In genomic region chr19:7442423-7442822, GRCh38 we compare ENCODE assay signal across 16 cellular contexts. TPM values are rescaled to one million over a fixed set of nuclear protein-coding genes. Genes with fewer than 3 reads are reported as not detected.
DNase-seq lines count a peak whose midpoint lies in the region; ATAC-seq and TF ChIP-seq lines count a peak whose summit lies in the region.
"Had no signal": no experiment of that assay in that cellular context is flagged by ENCODE, and none has a peak within 500 bp of the region (broad histone marks: within the 10 kb centered on the region; RNA-seq: fewer than 3 reads in every experiment).

No MANE protein-coding gene starts in this region.

- BruUV-seq in IMR-90 (replicated peaks; lab: Mats Ljungman, UMichigan): no TSS peak

- no peak overlapping the region for H3K23ac ChIP-seq in IMR-90 (ENCODE audit: low read depth, low read length)

- no peak overlapping the region for H3K4ac ChIP-seq in IMR-90 (ENCODE audit: low read depth, low read length)

- no peaks in the 10 kb centered on the region for H3K9me3 Mint-ChIP-seq in GM23338
- H3K9me3 Mint-ChIP-seq: immature natural killer cell had no signal

- H2AK9ac ChIP-seq in IMR-90 (replicated peaks; ENCODE audit: low read depth, low read length, poor library complexity): peak overlapping the region; percentile 28

- CTCF ChIA-PET in IMR-90 (lab: Yijun Ruan, JAX): interaction anchor here (0.7 kb wide), 1 partner anchor 1140 kb away, joined by 4 read pairs; no protein-coding TSS in a partner anchor

- H3K27ac ChIP-seq in BLaER1: peak overlapping the region; percentile 45
- no peak overlapping the region for H3K27ac ChIP-seq in IMR-90 (ENCODE audit: insufficient read depth, low read length)
- H3K27ac ChIP-seq in GM23338 (ENCODE audit: low read depth): no peak overlapping the region
- H3K27ac ChIP-seq: tibial nerve had no signal

- peaks cover 0 to 3% of the 10 kb centered on the region in 2 experiments; a peak in 2 of 4 replicates for H3K79me1 ChIP-seq in IMR-90 (ENCODE audit: low read depth in 1 of 2, low read length in 2 of 2)

- H3K9ac ChIP-seq in BLaER1: peak overlapping the region; percentile 5; the same call in 1 of the 2 replicates
- H3K9ac ChIP-seq in IMR-90 (ENCODE audit: low read depth, low read length): no peak overlapping the region

- H3K4me3 Mint-ChIP-seq in GM23338: no peak overlapping the region
- H3K4me3 Mint-ChIP-seq: immature natural killer cell had no signal

- no peaks in the 10 kb centered on the region for H3F3A ChIP-seq in GM23338 (replicated peaks; ENCODE audit: low read depth)

- dilution Hi-C loops in IMR-90 (cut with HindIII; ENCODE audit: low sequenced_read_pairs, unreplicated experiment): no loop called here

- no peak overlapping the region for H4K5ac ChIP-seq in IMR-90 (ENCODE audit: low read depth, low read length)

- H3K4me3 ChIP-seq in BLaER1 (no peak overlapping the region), IMR-90 (ENCODE audit: insufficient read depth, low read depth, low read length) (no peak overlapping the region), choroid plexus epithelial cell (ENCODE audit: low read depth, low read length) (no peak overlapping the region), GM23338 (no peak overlapping the region)
- H3K4me3 ChIP-seq: tibial nerve had no signal

- TF ChIP-seq POLR2A in IMR-90 (IDR thresholded peaks at IDR 0.05; ENCODE audit: low read depth, low read length): no peak

- no peak overlapping the region for H2BK20ac ChIP-seq in IMR-90 (ENCODE audit: low read depth, low read length)

- no peak overlapping the region for H2BK5ac ChIP-seq in IMR-90 (ENCODE audit: low read depth, low read length, poor library complexity, severe bottlenecking)

- H2BK120ac ChIP-seq in IMR-90 (ENCODE audit: low read depth, low read length): no peak overlapping the region

- TF ChIP-seq CTCF in IMR-90 (conservative IDR thresholded peaks at IDR 0.05; ENCODE audit: low read depth, low read length): no peak
- TF ChIP-seq CTCF in choroid plexus epithelial cell (conservative IDR thresholded peaks at IDR 0.05; ENCODE audit: low read depth, low read length): no peak
- TF ChIP-seq CTCF in omental fat pad (IDR thresholded peaks at IDR 0.05): no peak
- TF ChIP-seq CTCF in GM23338 (conservative IDR thresholded peaks at IDR 0.05; ENCODE audit: low read depth in 2 of 2): no peak

- WGBS in IMR-90 (ENCODE audit: extremely low coverage in 2 of 2, insufficient read length in 1 of 2), 2 experiments: 94% methylated on average over 3 of the region's 9 CpGs; no CpG with 5 or more reads in 1 of the 2 experiments

- no peak overlapping the region for H3K56ac ChIP-seq in IMR-90 (ENCODE audit: extremely low read depth, insufficient read depth, low read length)

- H3K4me2 ChIP-seq in BLaER1: peak overlapping the region; percentile 52
- H3K4me2 ChIP-seq in IMR-90 (ENCODE audit: low read depth, low read length): no peak overlapping the region
- H3K4me2 ChIP-seq in GM23338: no peak overlapping the region

- no peak for DNase-seq in IMR-90
- peak; percentile 14 for DNase-seq in choroid plexus epithelial cell (ENCODE audit: low read depth)
- DNase-seq in midbrain (lab: John Stamatoyannopoulos, UW): peak; percentile 2
- DNase-seq in omental fat pad (ENCODE audit: low spot score): no peak
- DNase-seq in GM23338 (ENCODE audit: low spot score): no peak
- DNase-seq: activated CD4-positive, alpha-beta T cell treated with anti-CD3 and anti-CD28 coated beads for 48 hours; DMS79 treated with DMSO at 0.1 percent for 48 hours; immature natural killer cell; mesendoderm; NCI-H1694; NCI-H510A treated with DMSO at 0.1 percent for 48 hours; stimulated activated CD4-positive, alpha-beta T cell treated with anti-CD3 and anti-CD28 coated beads, Interleukin-2, amount 100 ng/mL, for 48 hours had no signal

- H4K8ac ChIP-seq in IMR-90 (ENCODE audit: low read depth in 2 of 2, low read length in 2 of 2): no peak overlapping the region

- peaks cover 50% of the 10 kb centered on the region for H3K36me3 Mint-ChIP-seq in GM23338 (ENCODE audit: low read depth)

- H4K91ac ChIP-seq in IMR-90 (ENCODE audit: insufficient read depth, low read depth, low read length): no peak overlapping the region

- H3K4me1 ChIP-seq in BLaER1 (peaks cover 32% of the 10 kb centered on the region), IMR-90 (ENCODE audit: control insufficient read depth, insufficient read depth, low read length) (no peaks in the 10 kb centered on the region), GM23338 (ENCODE audit: insufficient read depth) (no peaks in the 10 kb centered on the region)
- H3K4me1 ChIP-seq: tibial nerve had no signal

- peaks cover 90% of the 10 kb centered on the region for H4K20me1 ChIP-seq in BLaER1
- no peaks in the 10 kb centered on the region; the same call in 1 of the 2 replicates for H4K20me1 ChIP-seq in IMR-90 (ENCODE audit: insufficient read depth, low read length)
- H4K20me1 ChIP-seq in GM23338 (replicated peaks; ENCODE audit: insufficient read depth): peaks cover 6% of the 10 kb centered on the region; the same call in 1 of the 2 replicates

- no peaks in the 10 kb centered on the region for H3K9me2 ChIP-seq in GM23338 (ENCODE audit: insufficient read depth)

- no peak for ATAC-seq in IMR-90 (ENCODE audit: low read depth)
- ATAC-seq in omental fat pad (ENCODE audit: low FRiP score): no peak
- ATAC-seq in GM18868 (IDR thresholded peaks at IDR 0.05; ENCODE audit: unreplicated experiment): no peak
- ATAC-seq in GM23338: no peak
- ATAC-seq: SK-N-SH treated with all-trans-retinoic acid at 6 μM for 48 hours had no signal

- no peaks in the 10 kb centered on the region for H3K9me1 ChIP-seq in IMR-90 (ENCODE audit: insufficient read depth, low read length)

- H3K27me3 Mint-ChIP-seq in GM23338 (ENCODE audit: insufficient read depth, low read depth, poor library complexity): peaks cover 6% of the 10 kb centered on the region

- H3K79me2 ChIP-seq in GM23338 (replicated peaks; ENCODE audit: insufficient read depth): no peaks in the 10 kb centered on the region

- no peak overlapping the region for H2AK5ac ChIP-seq in IMR-90 (ENCODE audit: low read depth, low read length)

- no peak overlapping the region for H3K14ac ChIP-seq in IMR-90 (replicated peaks; ENCODE audit: low read depth, low read length)

- no peak for TF ChIP-seq RAD21 in IMR-90 (IDR thresholded peaks at IDR 0.05; ENCODE audit: low read length)

- H3K18ac ChIP-seq in IMR-90 (ENCODE audit: low read depth, low read length): no peak overlapping the region

- in situ Hi-C loops in IMR-90 (cut with MboI; ENCODE audit: low sequenced_read_pairs): no loop called here

- H2BK15ac ChIP-seq in IMR-90 (ENCODE audit: low read depth, low read length): no peak overlapping the region

- H3K4me1 Mint-ChIP-seq in GM23338: no peaks in the 10 kb centered on the region
- H3K4me1 Mint-ChIP-seq: immature natural killer cell had no signal

- intact Hi-C loops in IMR-90 (cut with micrococcal nuclease): no loop called here

- H3K36me3 ChIP-seq in BLaER1: peaks cover 94% of the 10 kb centered on the region
- H3K36me3 ChIP-seq in IMR-90 (ENCODE audit: control insufficient read depth, insufficient read depth, low read length): peaks cover 40% of the 10 kb centered on the region
- H3K36me3 ChIP-seq in GM23338 (ENCODE audit: insufficient read depth): peaks cover 4% of the 10 kb centered on the region; the same call in 1 of the 2 replicates

- H2AFZ ChIP-seq in IMR-90 (replicated peaks; ENCODE audit: low read length, poor library complexity) (no peak overlapping the region), GM23338 (no peak overlapping the region)

- H3K27ac Mint-ChIP-seq in GM23338: no peak overlapping the region

- H3K27me3 ChIP-seq in BLaER1: no peaks in the 10 kb centered on the region
- no peaks in the 10 kb centered on the region for H3K27me3 ChIP-seq in IMR-90 (ENCODE audit: control insufficient read depth, insufficient read depth, low read length)
- no peaks in the 10 kb centered on the region for H3K27me3 ChIP-seq in GM23338 (ENCODE audit: insufficient read depth)
- H3K27me3 ChIP-seq: tibial nerve had no signal

- H3K9me3 ChIP-seq in BLaER1 (no peaks in the 10 kb centered on the region), IMR-90 (ENCODE audit: control insufficient read depth, insufficient read depth, low read length) (no peaks in the 10 kb centered on the region)
- H3K9me3 ChIP-seq: tibial nerve had no signal

- POLR2A ChIA-PET in IMR-90 (lab: Charles Lee; ENCODE audit: unreplicated experiment): no interaction called here

TF ChIP-seq in IMR-90, 13 proteins besides CTCF, POLR2A, EP300 and RAD21 (continues in another document):
- TF ChIP-seq, protein P1, sequence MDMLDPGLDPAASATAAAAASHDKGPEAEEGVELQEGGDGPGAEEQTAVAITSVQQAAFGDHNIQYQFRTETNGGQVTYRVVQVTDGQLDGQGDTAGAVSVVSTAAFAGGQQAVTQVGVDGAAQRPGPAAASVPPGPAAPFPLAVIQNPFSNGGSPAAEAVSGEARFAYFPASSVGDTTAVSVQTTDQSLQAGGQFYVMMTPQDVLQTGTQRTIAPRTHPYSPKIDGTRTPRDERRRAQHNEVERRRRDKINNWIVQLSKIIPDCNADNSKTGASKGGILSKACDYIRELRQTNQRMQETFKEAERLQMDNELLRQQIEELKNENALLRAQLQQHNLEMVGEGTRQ (IDR thresholded peaks at IDR 0.05; ENCODE audit: low read depth, low read length): no peak
- no peak for TF ChIP-seq CEBPB (IDR thresholded peaks at IDR 0.05; ENCODE audit: low read depth, low read length)

TF ChIP-seq in GM23338, 12 proteins besides CTCF, POLR2A, EP300 and RAD21 (continues in another document):
- no peak for TF ChIP-seq JUNB (IDR thresholded peaks at IDR 0.05; ENCODE audit: unreplicated experiment)
- TF ChIP-seq POLR2AphosphoS5 (IDR thresholded peaks at IDR 0.05; ENCODE audit: low read depth): no peak
- TF ChIP-seq STAT1 (IDR thresholded peaks at IDR 0.05; ENCODE audit: unreplicated experiment): no peak
- no peak for TF ChIP-seq EZH2phosphoT487 (IDR thresholded peaks at IDR 0.05; ENCODE audit: unreplicated experiment)
- TF ChIP-seq ZNF331 (CRISPR knock-in tag; IDR thresholded peaks at IDR 0.05; ENCODE audit: low read depth): no peak
- TF ChIP-seq ETS1 (IDR thresholded peaks at IDR 0.05): no peak

RNA-seq across cellular contexts. Expression of gene PEX11G, which starts 46.4 kb away (rescaled TPM):
- total RNA-seq in IMR-90 (2012; rRNA removed) (0.72 and 1.1 TPM in 2 replicates), omental fat pad (1 to 10 TPM; 4.4 to 9.9 (median 4.7) TPM)
- polyA plus RNA-seq in IMR-90 (2012; rRNA removed) (1.7 and 1.9 TPM in 2 replicates), GM23338 (2016; fragmentation: Nextera tagmentation; extraction: Ambion mirVana) (2.2 and 3.1 TPM in 2 replicates)
- 2.8 and 3.6 TPM in 2 replicates for polyA plus RNA-seq in IMR-90 (2012; cell fraction: cytosol; rRNA removed)
- polyA plus RNA-seq in IMR-90 (2012; cell fraction: nucleus; rRNA removed; ENCODE audit: low replicate concordance): 0.76 and 2.7 TPM in 2 replicates
- total RNA-seq in GM23338 (2014; rRNA removed; shearing (Covaris generic)): 1.2 and 2.2 TPM in 2 replicates

Comparison
In these comparisons a context has a peak if more than half of its experiments do, and no peak if none do; other contexts are left out.
1. DNase-seq: peak in choroid plexus epithelial cell (single experiment) and midbrain (single experiment); none in IMR-90 (single experiment), omental fat pad (single experiment) and GM23338 (single experiment).